7 cellular contexts compared by ENCODE assay signal in genomic region chr7:117871778-117872538, GRCh38. TPM values are rescaled to one million over a fixed set of nuclear protein-coding genes. Genes with fewer than 3 reads are reported as not detected.
DNase-seq lines count a peak whose midpoint lies in the region; ATAC-seq, FAIRE-seq and TF ChIP-seq lines count a peak whose summit lies in the region.

No MANE protein-coding gene starts in this region.

- H3K79me2 ChIP-seq in keratinocyte (ENCODE audit: control insufficient read depth, insufficient read depth, low read length), result no peaks in the 10 kb centered on the region

- no peaks in the 10 kb centered on the region for H4K20me1 ChIP-seq in keratinocyte (ENCODE audit: control insufficient read depth, extremely low read depth, insufficient read depth, low read length)

- peak overlapping the region; percentile 69 for H2AFZ ChIP-seq in keratinocyte (ENCODE audit: control insufficient read depth, low read length)

- no peaks in the 10 kb centered on the region for H3K36me3 Mint-ChIP-seq in stimulated activated memory B cell treated with anti-CD40 and anti-IgM and Interleukin-4, amounts not matched to agents 10 μg/mL and 1 μg/mL and 100 μg/mL, for 72 hours

- peaks cover 2% of the 10 kb centered on the region for H3K9me3 Mint-ChIP-seq in stimulated activated memory B cell treated with anti-CD40 and anti-IgM and Interleukin-4, amounts not matched to agents 10 μg/mL and 1 μg/mL and 100 μg/mL, for 72 hours

- peak overlapping the region; percentile 58 for H3K4me2 ChIP-seq in keratinocyte (ENCODE audit: control insufficient read depth, extremely low read depth, insufficient read depth, low read depth, low read length)

- ATAC-seq in stimulated activated memory B cell treated with anti-CD40 and anti-IgM and Interleukin-4, amounts not matched to agents 10 μg/mL and 1 μg/mL and 100 μg/mL, for 72 hours, result peak; percentile 35
- ATAC-seq in GM21737 (IDR thresholded peaks at IDR 0.05; ENCODE audit: unreplicated experiment), result no peak

- H3K9me3 ChIP-seq in keratinocyte (ENCODE audit: control insufficient read depth, low read depth, low read length), result no peaks in the 10 kb centered on the region

- in situ Hi-C loops in brain microvascular endothelial cell (cut with HindIII; ENCODE audit: low pct_ligation_motif_present, low sequenced_read_pairs), result no loop called here

- H3K4me1 Mint-ChIP-seq in stimulated activated memory B cell treated with anti-CD40 and anti-IgM and Interleukin-4, amounts not matched to agents 10 μg/mL and 1 μg/mL and 100 μg/mL, for 72 hours, result peaks cover 16% of the 10 kb centered on the region

- no peak overlapping the region for H3K27ac Mint-ChIP-seq in stimulated activated memory B cell treated with anti-CD40 and anti-IgM and Interleukin-4, amounts not matched to agents 10 μg/mL and 1 μg/mL and 100 μg/mL, for 72 hours

- peaks cover 7% of the 10 kb centered on the region for H3K4me1 ChIP-seq in keratinocyte (ENCODE audit: control insufficient read depth, extremely low read depth, insufficient read depth, low read length)

- no peak overlapping the region for H3K9ac ChIP-seq in keratinocyte (ENCODE audit: control insufficient read depth, extremely low read depth, insufficient read depth, low read length)

- peaks cover 36% of the 10 kb centered on the region for H3K27me3 Mint-ChIP-seq in stimulated activated memory B cell treated with anti-CD40 and anti-IgM and Interleukin-4, amounts not matched to agents 10 μg/mL and 1 μg/mL and 100 μg/mL, for 72 hours

- no peaks in the 10 kb centered on the region for H3K9me1 ChIP-seq in keratinocyte (ENCODE audit: control insufficient read depth, extremely low read depth, insufficient read depth, low read length)

- dilution Hi-C loops in keratinocyte (cut with MboI; ENCODE audit: extremely low pct_ligation_motif_present, low sequenced_read_pairs), result no loop called here

- TF ChIP-seq CTCF in brain microvascular endothelial cell (IDR thresholded peaks at IDR 0.05; ENCODE audit: low read depth, low read length, missing control alignments), result no peak
- TF ChIP-seq CTCF in keratinocyte (optimal IDR thresholded peaks at IDR 0.05 in 1 of 3, IDR thresholded peaks at IDR 0.05 in 1 of 3, conservative IDR thresholded peaks at IDR 0.05 in 1 of 3; ENCODE audit: extremely low read depth in 1 of 3, insufficient read depth in 2 of 3, low read length in 3 of 3), result no peak
- TF ChIP-seq CTCF in GM10266 (IDR thresholded peaks at IDR 0.05; ENCODE audit: control insufficient read depth, insufficient read depth, low read depth, missing control alignments), result no peak

- peak; percentile 20 for FAIRE-seq in keratinocyte (lab: Jason Lieb, UNC)

- H3K27ac ChIP-seq in brain microvascular endothelial cell, result no peak overlapping the region
- no peak overlapping the region for H3K27ac ChIP-seq in keratinocyte (ENCODE audit: control insufficient read depth, insufficient read depth, low read length)

- H3K4me3 Mint-ChIP-seq in stimulated activated memory B cell treated with anti-CD40 and anti-IgM and Interleukin-4, amounts not matched to agents 10 μg/mL and 1 μg/mL and 100 μg/mL, for 72 hours, result peak overlapping the region; percentile 27

- DNase-seq in HuH-7 (ENCODE audit: low spot score) (peak; percentile 21), brain microvascular endothelial cell (peak; percentile 2), keratinocyte (ENCODE audit: low read depth, low spot score) (no peak), NCI-H2029 (lab: John Stamatoyannopoulos, UW) (no peak), GM10266 (ENCODE audit: extremely low spot score) (no peak)

- H3K36me3 ChIP-seq in brain microvascular endothelial cell (replicated peaks), result no peaks in the 10 kb centered on the region
- no peaks in the 10 kb centered on the region for H3K36me3 ChIP-seq in keratinocyte (ENCODE audit: control insufficient read depth in 2 of 2, extremely low read depth in 1 of 2, insufficient read depth in 2 of 2, low read length in 2 of 2)

- peak overlapping the region; percentile 74 for H3K4me3 ChIP-seq in brain microvascular endothelial cell (ENCODE audit: low read depth, low read length)
- H3K4me3 ChIP-seq in keratinocyte (ENCODE audit: control insufficient read depth in 2 of 3, extremely low read depth in 1 of 3, insufficient read depth in 2 of 3, low read depth in 1 of 3, low read length in 3 of 3), result peak overlapping the region in 2 of 3 experiments; percentile 61 to 66

- no peaks in the 10 kb centered on the region for H3K27me3 ChIP-seq in brain microvascular endothelial cell (replicated peaks)
- H3K27me3 ChIP-seq in keratinocyte (ENCODE audit: control insufficient read depth, extremely low read depth, insufficient read depth, low read length), result peaks cover 17% of the 10 kb centered on the region

RNA-seq across cellular contexts. Expression of gene CTTNBP2, which starts 1.3 kb away (rescaled TPM):
- 0.55 to 1.3 TPM (median 0.63 TPM) in 3 replicates for polyA plus RNA-seq in keratinocyte
- 0.11 TPM for polyA plus RNA-seq in keratinocyte (2011; ENCODE audit: low read depth)
- 0.36 and 0.40 TPM in 2 replicates for polyA plus RNA-seq in keratinocyte (2011; cell fraction: cytosol; rRNA removed)
- polyA plus RNA-seq in keratinocyte (2011; cell fraction: nucleus; rRNA removed), result 1.7 and 2.0 TPM in 2 replicates
- polyA plus RNA-seq in keratinocyte (2012; ENCODE audit: low replicate concordance), result 0.37 and 0.42 TPM in 2 replicates
- polyA minus RNA-seq in keratinocyte, result 0.52 to 2.4 TPM (median 1.6 TPM) in 3 replicates
- polyA minus RNA-seq in keratinocyte (2011; cell fraction: cytosol; rRNA and poly(A)+ RNA removed), result not detected
- 2.2 and 3.3 TPM in 2 replicates for polyA minus RNA-seq in keratinocyte (2011; cell fraction: nucleus; rRNA and poly(A)+ RNA removed)

Comparison
In these comparisons a context has a peak if more than half of its experiments do, and no peak if none do; other contexts are left out.
1. DNase-seq: peak in HuH-7 (single experiment) and brain microvascular endothelial cell (single experiment); none in keratinocyte (single experiment), NCI-H2029 (single experiment) and GM10266 (single experiment).